Comparison of ENCODE assay signal across 14 cellular contexts in genomic region chr12:53816360-53817020, GRCh38.
DNase-seq lines count a peak whose midpoint lies in the region; ATAC-seq and TF ChIP-seq lines count a peak whose summit lies in the region.
"Had no signal": no experiment of that assay in that cellular context is flagged by ENCODE, and none has a peak within 500 bp of the region (broad histone marks: within the 10 kb centered on the region; RNA-seq: fewer than 3 reads in every experiment).

No MANE protein-coding gene starts in this region.

- H2AFZ ChIP-seq in PC-9 (no peak overlapping the region), trophoblast cell (ENCODE audit: insufficient read depth, low read length, poor library complexity) (no peak overlapping the region), GM23248 (no peak overlapping the region)

- no peak overlapping the region for H3K18ac ChIP-seq in trophoblast cell (ENCODE audit: low read length)

- H4K8ac ChIP-seq in trophoblast cell (ENCODE audit: low read depth, low read length), result no peak overlapping the region

- no peaks in the 10 kb centered on the region; the same call in 1 of the 2 replicates for H3F3A ChIP-seq in PC-9 (ENCODE audit: insufficient read depth, low read depth)
- H3F3A ChIP-seq in GM23248 (ENCODE audit: insufficient read depth), result no peaks in the 10 kb centered on the region

- H3K14ac ChIP-seq in trophoblast cell (ENCODE audit: low read length), result no peak overlapping the region

- H3K4me1 ChIP-seq in HEK293 (ENCODE audit: control insufficient read depth, insufficient read depth, low read length) (no peaks in the 10 kb centered on the region), PC-9 (replicated peaks; ENCODE audit: insufficient read depth) (peaks cover 12% of the 10 kb centered on the region), trophoblast cell (ENCODE audit: control insufficient read depth in 1 of 2, insufficient read depth in 2 of 2, low read length in 2 of 2) (peaks cover 7% of the 10 kb centered on the region in 2 experiments), GM23248 (ENCODE audit: insufficient read depth) (no peaks in the 10 kb centered on the region)
- H3K4me1 ChIP-seq: Caco-2 had no signal

- no peak for TF ChIP-seq CTCF in HEK293 (tag by site-specific recombination; IDR thresholded peaks at IDR 0.05)
- no peak for TF ChIP-seq CTCF in PC-9 (conservative IDR thresholded peaks at IDR 0.05)
- no peak for TF ChIP-seq CTCF in fibroblast of mammary gland (conservative IDR thresholded peaks at IDR 0.05; ENCODE audit: control insufficient read depth, insufficient read depth, low read depth, low read length)

- H3K9me3 ChIP-seq in HEK293 (ENCODE audit: control insufficient read depth, insufficient read depth, low read depth, low read length), result no peaks in the 10 kb centered on the region
- no peaks in the 10 kb centered on the region for H3K9me3 ChIP-seq in PC-9 (ENCODE audit: insufficient read depth, low read depth)
- no peaks in the 10 kb centered on the region for H3K9me3 ChIP-seq in trophoblast cell (ENCODE audit: insufficient read depth, low read depth, low read length)
- no peaks in the 10 kb centered on the region for H3K9me3 ChIP-seq in GM23248 (ENCODE audit: low read depth)
- H3K9me3 ChIP-seq: Caco-2 had no signal

- H3K9ac ChIP-seq in trophoblast cell (ENCODE audit: low read length) (no peak overlapping the region), GM23248 (no peak overlapping the region)

- no TSS peak for BruUV-seq in PC-9 (replicated peaks; lab: Mats Ljungman, UMichigan)

- no peak overlapping the region for H3K23ac ChIP-seq in trophoblast cell (ENCODE audit: low read length)

- ATAC-seq in HG03108 (IDR thresholded peaks at IDR 0.05; ENCODE audit: unreplicated experiment) (no peak), GM21390 (IDR thresholded peaks at IDR 0.05; ENCODE audit: unreplicated experiment) (no peak)

- in situ Hi-C loops in GM23248 (cut with MboI), result no loop called here

- intact Hi-C loops in PC-9 (cut with micrococcal nuclease; ENCODE audit: unreplicated experiment), result no loop called here

- no peaks in the 10 kb centered on the region for H3K79me2 ChIP-seq in PC-9 (ENCODE audit: low read depth)
- no peaks in the 10 kb centered on the region for H3K79me2 ChIP-seq in trophoblast cell (ENCODE audit: control insufficient read depth, insufficient read depth, low read length, poor library complexity)
- H3K79me2 ChIP-seq in GM23248 (ENCODE audit: insufficient read depth), result no peaks in the 10 kb centered on the region

- CTCF ChIA-PET in HEK293 (lab: Yijun Ruan, JAX), result no interaction called here
- CTCF ChIA-PET in PC-9 (lab: Charles Lee), result no interaction called here

- peak overlapping the region; percentile 27; the same call in 1 of the 2 replicates for H3K4me2 ChIP-seq in PC-9
- H3K4me2 ChIP-seq in trophoblast cell (ENCODE audit: low read length), result peak overlapping the region; percentile 19
- H3K4me2 ChIP-seq in GM23248 (ENCODE audit: unreplicated experiment), result no peak overlapping the region

- no peaks in the 10 kb centered on the region for H4K20me1 ChIP-seq in PC-9 (ENCODE audit: insufficient read depth)
- no peaks in the 10 kb centered on the region for H4K20me1 ChIP-seq in GM23248 (ENCODE audit: insufficient read depth)

- POLR2A ChIA-PET in HEK293 (lab: Yijun Ruan, JAX) (no interaction called here), PC-9 (lab: Charles Lee; ENCODE audit: unreplicated experiment) (no interaction called here)

- H3K9me2 ChIP-seq in PC-9 (ENCODE audit: insufficient read depth) (no peaks in the 10 kb centered on the region; the same call in 1 of the 2 replicates), GM23248 (ENCODE audit: insufficient read depth) (no peaks in the 10 kb centered on the region)

- no peak overlapping the region for H2BK120ac ChIP-seq in trophoblast cell (ENCODE audit: insufficient read depth, low read length, poor library complexity)

- H3K36me3 ChIP-seq in HEK293 (ENCODE audit: control insufficient read depth in 2 of 2, insufficient read depth in 1 of 2, low read length in 2 of 2), result no peaks in the 10 kb centered on the region
- H3K36me3 ChIP-seq in PC-9 (ENCODE audit: low read depth), result no peaks in the 10 kb centered on the region
- no peaks in the 10 kb centered on the region for H3K36me3 ChIP-seq in trophoblast cell (ENCODE audit: control insufficient read depth in 1 of 2, insufficient read depth in 2 of 2, low read length in 2 of 2)
- no peaks in the 10 kb centered on the region for H3K36me3 ChIP-seq in GM23248 (ENCODE audit: low read depth)

- WGBS in trophoblast cell (ENCODE audit: extremely low coverage, insufficient coverage, insufficient read length), result no CpG with 5 or more reads among the region's 4 CpGs
- 27 to 30% methylated on average over 4 of the region's 4 CpGs for WGBS in GM23248 (ENCODE audit: low coverage in 1 of 2, low lambda C conversion rate in 2 of 2, missing lambda C conversion rate in 2 of 2), 2 experiments

- no peak overlapping the region for H3K27ac ChIP-seq in HEK293 (ENCODE audit: extremely low read depth, low read depth, low read length)
- no peak overlapping the region for H3K27ac ChIP-seq in PC-9
- no peak overlapping the region for H3K27ac ChIP-seq in trophoblast cell (ENCODE audit: low read depth, low read length)
- no peak overlapping the region for H3K27ac ChIP-seq in GM23248
- H3K27ac ChIP-seq: C4-2B had no signal

- H4K12ac ChIP-seq in trophoblast cell (ENCODE audit: low read depth, low read length), result no peak overlapping the region

- no peak overlapping the region for H3K4ac ChIP-seq in trophoblast cell (ENCODE audit: low read depth, low read length)

- no peak overlapping the region for H4K91ac ChIP-seq in trophoblast cell (ENCODE audit: low read depth, low read length)

- H2AK5ac ChIP-seq in trophoblast cell (ENCODE audit: low read length), result no peak overlapping the region

- H2BK5ac ChIP-seq in trophoblast cell (ENCODE audit: low read depth, low read length, poor library complexity), result no peak overlapping the region

- H3K27me3 ChIP-seq in PC-9 (ENCODE audit: insufficient read depth, low read depth) (no peaks in the 10 kb centered on the region), trophoblast cell (ENCODE audit: insufficient read depth, low read length) (peaks cover 3% of the 10 kb centered on the region), GM23248 (replicated peaks; ENCODE audit: insufficient read depth) (peaks cover 70% of the 10 kb centered on the region)

- H3K4me3 ChIP-seq in HEK293 (ENCODE audit: low read depth, low read length) (no peak overlapping the region), PC-9 (no peak overlapping the region), fibroblast of mammary gland (ENCODE audit: control insufficient read depth, low read depth, low read length) (no peak overlapping the region), trophoblast cell (ENCODE audit: low read depth, low read length) (no peak overlapping the region), GM23248 (no peak overlapping the region)

- DNase-seq in PC-9 (no peak), fibroblast of mammary gland (ENCODE audit: low read depth) (peak; percentile 18), trophoblast cell (no peak), NAMALWA (ENCODE audit: low spot score) (no peak), GM23248 (no peak)
- DNase-seq: ACHN; Caco-2; CD4-positive, alpha-beta T cell; GOT3; H7 had no signal

- no peaks in the 10 kb centered on the region for H3K79me1 ChIP-seq in trophoblast cell (ENCODE audit: low read length)

- no peak overlapping the region for H2BK12ac ChIP-seq in trophoblast cell (ENCODE audit: low read length)

TF ChIP-seq in HEK293, 187 proteins besides CTCF, POLR2A, EP300 and RAD21:
- TF ChIP-seq ZNF449 (tag by site-specific recombination; IDR thresholded peaks at IDR 0.05), result peak; percentile 93
- peak; percentile 65 for TF ChIP-seq ZNF398 (tag by site-specific recombination; IDR thresholded peaks at IDR 0.05)
- TF ChIP-seq ZFHX2 (tag by site-specific recombination; conservative IDR thresholded peaks at IDR 0.05), result peak; percentile 92
- TF ChIP-seq PRDM1 (tag by site-specific recombination; IDR thresholded peaks at IDR 0.05), result 0 out of 2 replicates have a peak, but pooled peaks have one; percentile 32
- no peak for TF ChIP-seq ZNF629 (tag by site-specific recombination; IDR thresholded peaks at IDR 0.05)
- TF ChIP-seq EGR2 (tag by site-specific recombination; IDR thresholded peaks at IDR 0.05; ENCODE audit: low read depth), result peak; percentile 90
- TF ChIP-seq ZNF404 (tag by site-specific recombination; IDR thresholded peaks at IDR 0.05), result no peak
